In the genomic region with DNA sequence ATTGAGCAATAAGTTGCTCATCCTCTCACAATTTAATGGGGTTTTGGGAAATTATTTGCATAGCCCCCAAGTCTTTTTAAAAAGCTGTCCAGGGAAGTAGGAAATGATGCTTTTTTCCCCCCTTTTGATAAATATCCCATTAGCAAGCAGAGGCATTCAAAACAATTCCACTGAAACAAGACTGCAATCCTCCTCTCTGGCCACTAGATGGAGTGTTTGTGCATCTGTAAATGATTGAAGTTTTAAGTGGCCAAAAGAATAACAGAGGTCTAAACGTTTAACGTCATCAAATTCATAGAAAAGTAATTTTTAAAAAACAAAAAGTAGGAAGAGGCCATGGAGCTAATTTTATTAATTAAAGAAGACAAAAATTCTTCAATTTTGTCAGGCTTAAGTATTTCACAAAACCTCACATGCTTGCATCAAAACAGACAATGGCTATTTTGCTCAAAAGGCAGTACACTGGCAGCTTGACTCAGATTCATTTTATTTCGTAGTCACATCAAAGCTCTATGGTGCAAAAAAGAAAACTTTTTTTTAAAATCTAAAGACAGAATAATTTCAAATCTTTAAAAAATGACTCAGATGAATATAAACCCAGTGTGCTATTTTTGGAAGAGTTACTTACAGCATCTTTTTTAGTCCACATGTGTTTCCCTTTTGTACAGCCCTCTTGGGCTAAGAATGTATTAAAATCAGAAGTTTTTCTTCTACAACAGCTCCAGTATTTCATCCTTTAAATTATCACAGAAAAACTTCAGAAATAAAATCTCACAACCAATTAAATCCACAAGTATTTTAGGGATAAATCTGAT, we compare ENCODE assay signal across 8 cellular contexts. TPM values are rescaled to one million over a fixed set of nuclear protein-coding genes. Genes with fewer than 3 reads are reported as not detected.
A peak's percentile ranks its signal among the peaks of the same experiment; 100 is the strongest.
DNase-seq lines count a peak whose midpoint lies in the region; ATAC-seq and TF ChIP-seq lines count a peak whose summit lies in the region.

No MANE protein-coding gene starts in this region.

- H3K4me1 ChIP-seq in testis: no peaks in the 10 kb centered on the region

- H3K27me3 Mint-ChIP-seq in activated CD8-positive, alpha-beta T cell treated with anti-CD3 and anti-CD28 coated beads, Interleukin-2, amount 10 ng/mL, durations not matched to agents 7 days and 5 days (ENCODE audit: low read depth): no peaks in the 10 kb centered on the region

- no peak overlapping the region for H3K27ac Mint-ChIP-seq in activated CD8-positive, alpha-beta T cell treated with anti-CD3 and anti-CD28 coated beads, Interleukin-2, amount 10 ng/mL, durations not matched to agents 7 days and 5 days

- intact Hi-C loops in testis (cut with DNase I; ENCODE audit: low total_unique reads): no loop called here

- H3K9me3 ChIP-seq in testis: no peaks in the 10 kb centered on the region

- TF ChIP-seq POLR2A in testis (IDR thresholded peaks at IDR 0.05): no peak

- peaks cover 3% of the 10 kb centered on the region for H3K4me1 Mint-ChIP-seq in activated CD8-positive, alpha-beta T cell treated with anti-CD3 and anti-CD28 coated beads, Interleukin-2, amount 10 ng/mL, durations not matched to agents 7 days and 5 days (ENCODE audit: low read depth)

- no peak overlapping the region for H3K4me3 Mint-ChIP-seq in activated CD8-positive, alpha-beta T cell treated with anti-CD3 and anti-CD28 coated beads, Interleukin-2, amount 10 ng/mL, durations not matched to agents 7 days and 5 days

- in situ Hi-C loops in Caki2 (cut with HindIII; ENCODE audit: low pct_unique_long_range_greater_than_20kb, low sequenced_read_pairs): no loop called here

- CTCF ChIA-PET in activated CD8-positive, alpha-beta T cell treated with anti-CD3 and anti-CD28 coated beads, Interleukin-2, amount 10 ng/mL, durations not matched to agents 7 days and 5 days (lab: Charles Lee): interaction anchor here (0.6 to 3.1 kb wide), 17 partner anchors 9 to 258 kb away, joined by 3 to 28 read pairs (median 4); a partner anchor contains a TSS

- H3K36me3 Mint-ChIP-seq in activated CD8-positive, alpha-beta T cell treated with anti-CD3 and anti-CD28 coated beads, Interleukin-2, amount 10 ng/mL, durations not matched to agents 7 days and 5 days (ENCODE audit: low read depth): peaks cover 54% of the 10 kb centered on the region

- ATAC-seq in GM18858 (IDR thresholded peaks at IDR 0.05; ENCODE audit: unreplicated experiment): peak; percentile 83
- ATAC-seq in HG03039 (IDR thresholded peaks at IDR 0.05; ENCODE audit: unreplicated experiment): peak; percentile 65
- peak; percentile 65 for ATAC-seq in activated CD8-positive, alpha-beta T cell treated with anti-CD3 and anti-CD28 coated beads, Interleukin-2, amount 10 ng/mL, durations not matched to agents 7 days and 5 days

- H3K27me3 ChIP-seq in testis: no peaks in the 10 kb centered on the region

- DNase-seq in Caki2 (ENCODE audit: low read depth) (peak; percentile 46), NCI-H2196 (lab: John Stamatoyannopoulos, UW; ENCODE audit: unreplicated experiment) (peak; percentile 57), iPS-NIHi11 (ENCODE audit: low spot score) (peak; percentile 47), testis (peak; percentile 26)
- no peak for DNase-seq in activated CD8-positive, alpha-beta T cell treated with anti-CD3 and anti-CD28 coated beads, Interleukin-2, amount 10 ng/mL, durations not matched to agents 7 days and 5 days
- no peak for DNase-seq in stimulated activated CD4-positive, alpha-beta T cell treated with anti-CD3 and anti-CD28 coated beads, Interleukin-4, amount 100 ng/mL, for 24 hours

- POLR2A ChIA-PET in activated CD8-positive, alpha-beta T cell treated with anti-CD3 and anti-CD28 coated beads, Interleukin-2, amount 10 ng/mL, durations not matched to agents 7 days and 5 days (lab: Charles Lee): no interaction called here

- H3K27ac ChIP-seq in testis: no peak overlapping the region

- peak; percentile 67 to 89 (median 75) for TF ChIP-seq CTCF in testis (IDR thresholded peaks at IDR 0.05)

- no peaks in the 10 kb centered on the region for H3K36me3 ChIP-seq in testis (ENCODE audit: low read depth, missing control alignments)

- 27 to 34% methylated on average over 3 of the region's 3 CpGs for WGBS in testis, 2 donors

- no peaks in the 10 kb centered on the region for H3K9me3 Mint-ChIP-seq in activated CD8-positive, alpha-beta T cell treated with anti-CD3 and anti-CD28 coated beads, Interleukin-2, amount 10 ng/mL, durations not matched to agents 7 days and 5 days (ENCODE audit: insufficient read depth)

- no peak overlapping the region for H3K4me3 ChIP-seq in testis

RNA-seq across cellular contexts. Expression of a gene that starts 17.8 kb away (rescaled TPM):
- 34.0 and 59.6 TPM in 2 replicates for total RNA-seq in Caki2 (2014; rRNA removed; shearing (Covaris generic); ENCODE audit: low replicate concordance)
- total RNA-seq in activated CD8-positive, alpha-beta T cell treated with anti-CD3 and anti-CD28 coated beads, Interleukin-2, amount 10 ng/mL, durations not matched to agents 7 days and 5 days: 10 to 100 TPM; 66.7 to 68.4 TPM
- 10 to 100 TPM; 46.8 to 65.6 TPM for total RNA-seq in testis
- polyA plus RNA-seq in testis (ENCODE audit: insufficient read depth, low read depth, low replicate concordance): 20.9 TPM

Comparison
In these comparisons a context has a peak if more than half of its experiments do, and no peak if none do; other contexts are left out.
1. DNase-seq: peak in Caki2 (single experiment), NCI-H2196 (single experiment), iPS-NIHi11 (single experiment) and testis (single experiment); none in activated CD8-positive, alpha-beta T cell treated with anti-CD3 and anti-CD28 coated beads, Interleukin-2, amount 10 ng/mL, durations not matched to agents 7 days and 5 days (single experiment) and stimulated activated CD4-positive, alpha-beta T cell treated with anti-CD3 and anti-CD28 coated beads, Interleukin-4, amount 100 ng/mL, for 24 hours (single experiment).
2. Peak in every context shown above with its lines, with median percentiles within 50 percentile points of each other: ATAC-seq.